Comparison of ENCODE assay signal across 18 cellular contexts in genomic region chr1:90359994-90360393, GRCh38.
A peak's percentile ranks its signal among the peaks of the same experiment; 100 is the strongest.
DNase-seq lines count a peak whose midpoint lies in the region; TF ChIP-seq lines count a peak whose summit lies in the region.
"Had no signal": no experiment of that assay in that cellular context is flagged by ENCODE, and none has a peak within 500 bp of the region (broad histone marks: within the 10 kb centered on the region; RNA-seq: fewer than 3 reads in every experiment).

No MANE protein-coding gene starts in this region.

- no peaks in the 10 kb centered on the region for H3K9me3 Mint-ChIP-seq in activated CD4-positive, alpha-beta memory T cell treated with anti-CD3 and anti-CD28 coated beads for 36 hours

- no peaks in the 10 kb centered on the region for H3K4me1 Mint-ChIP-seq in activated CD4-positive, alpha-beta memory T cell treated with anti-CD3 and anti-CD28 coated beads for 36 hours (ENCODE audit: low read depth)
- H3K4me1 Mint-ChIP-seq: CD4-positive, alpha-beta memory T cell had no signal

- no peak overlapping the region for H3K27ac Mint-ChIP-seq in activated CD4-positive, alpha-beta memory T cell treated with anti-CD3 and anti-CD28 coated beads for 36 hours
- H3K27ac Mint-ChIP-seq: CD4-positive, alpha-beta memory T cell had no signal

- TF ChIP-seq CTCF in parathyroid adenoma (IDR thresholded peaks at IDR 0.05): no peak
- no peak for TF ChIP-seq CTCF in dorsolateral prefrontal cortex (IDR thresholded peaks at IDR 0.05 in 54 of 56, conservative IDR thresholded peaks at IDR 0.05 in 2 of 56; ENCODE audit: low read depth in 1 of 56, partially characterized antibody in 56 of 56)
- no peak for TF ChIP-seq CTCF in uterus (IDR thresholded peaks at IDR 0.05)

- no peak overlapping the region for H3K9ac ChIP-seq in parathyroid adenoma
- H3K9ac ChIP-seq: BLaER1 treated with 17β-estradiol and CSF1 and Interleukin-3, amounts not matched to agents 10 nM and 100 nM had no signal

- no peak overlapping the region for H3K4me2 ChIP-seq in parathyroid adenoma (ENCODE audit: low read length)
- H3K4me2 ChIP-seq: BLaER1 treated with 17β-estradiol and CSF1 and Interleukin-3, amounts not matched to agents 10 nM and 100 nM had no signal

- CTCF ChIA-PET in activated CD4-positive, alpha-beta memory T cell treated with anti-CD3 and anti-CD28 coated beads for 36 hours (lab: Charles Lee): no interaction called here

- no peaks in the 10 kb centered on the region for H3K36me3 Mint-ChIP-seq in activated CD4-positive, alpha-beta memory T cell treated with anti-CD3 and anti-CD28 coated beads for 36 hours
- H3K36me3 Mint-ChIP-seq: CD4-positive, alpha-beta memory T cell had no signal

- no peak for TF ChIP-seq POLR2A in uterus (IDR thresholded peaks at IDR 0.05)

- peaks cover 4% of the 10 kb centered on the region for H3K27me3 Mint-ChIP-seq in activated CD4-positive, alpha-beta memory T cell treated with anti-CD3 and anti-CD28 coated beads for 36 hours

- POLR2A ChIA-PET in activated CD4-positive, alpha-beta memory T cell treated with anti-CD3 and anti-CD28 coated beads for 36 hours (lab: Charles Lee): no interaction called here

- H3K4me3 ChIP-seq in parathyroid adenoma (ENCODE audit: low read depth, low read length) (no peak overlapping the region), dorsolateral prefrontal cortex (no peak overlapping the region), uterus (no peak overlapping the region)
- H3K4me3 ChIP-seq: BLaER1 treated with 17β-estradiol and CSF1 and Interleukin-3, amounts not matched to agents 10 nM and 100 nM; SJCRH30 had no signal

- H3K79me2 ChIP-seq in parathyroid adenoma: no peaks in the 10 kb centered on the region

- DNase-seq in NCI-H146 (lab: John Stamatoyannopoulos, UW) (peak; percentile 34), NCI-H146 treated with DMSO at 0.1 percent for 48 hours (lab: John Stamatoyannopoulos, UW; ENCODE audit: unreplicated experiment) (no peak), NCI-H69 (lab: John Stamatoyannopoulos, UW) (peak; percentile 67), islet precursor cell (peak; percentile 61), dorsolateral prefrontal cortex (no peak), uterus (no peak)
- no peak for DNase-seq in activated CD4-positive, alpha-beta memory T cell treated with anti-CD3 and anti-CD28 coated beads for 36 hours
- DNase-seq: 8988T; CD4-positive, alpha-beta memory T cell; GDM1; KG1; NCI-H1092 treated with DMSO at 0.1 percent for 48 hours; NCI-H1436 treated with DMSO at 0.1 percent for 48 hours; NCI-H2029 treated with DMSO at 0.1 percent for 48 hours; NK-92 treated with Interleukin-12 subunit alpha and Interleukin-12 subunit beta, amount 100 ng/mL, for 24 hours; SJCRH30 had no signal

- no peaks in the 10 kb centered on the region for H3K9me3 ChIP-seq in parathyroid adenoma (ENCODE audit: control insufficient read depth, low read length)
- H3K9me3 ChIP-seq in uterus: no peaks in the 10 kb centered on the region

- H3K36me3 ChIP-seq in parathyroid adenoma (ENCODE audit: control insufficient read depth, insufficient read depth, low read length) (no peaks in the 10 kb centered on the region), uterus (no peaks in the 10 kb centered on the region)
- H3K36me3 ChIP-seq: BLaER1 treated with 17β-estradiol and CSF1 and Interleukin-3, amounts not matched to agents 10 nM and 100 nM; SJCRH30 had no signal

- no peak overlapping the region for H3K27ac ChIP-seq in parathyroid adenoma
- no peak overlapping the region for H3K27ac ChIP-seq in dorsolateral prefrontal cortex
- no peak overlapping the region for H3K27ac ChIP-seq in uterus
- H3K27ac ChIP-seq: BLaER1 treated with 17β-estradiol and CSF1 and Interleukin-3, amounts not matched to agents 10 nM and 100 nM; SJCRH30 had no signal

- no peaks in the 10 kb centered on the region for H3K4me1 ChIP-seq in parathyroid adenoma
- no peaks in the 10 kb centered on the region for H3K4me1 ChIP-seq in uterus
- H3K4me1 ChIP-seq: BLaER1 treated with 17β-estradiol and CSF1 and Interleukin-3, amounts not matched to agents 10 nM and 100 nM; SJCRH30 had no signal

- peak overlapping the region; percentile 42 for H2AFZ ChIP-seq in parathyroid adenoma

- H3K4me3 Mint-ChIP-seq in activated CD4-positive, alpha-beta memory T cell treated with anti-CD3 and anti-CD28 coated beads for 36 hours: no peak overlapping the region
- H3K4me3 Mint-ChIP-seq: CD4-positive, alpha-beta memory T cell had no signal

- H3K27me3 ChIP-seq in parathyroid adenoma (ENCODE audit: control insufficient read depth, insufficient read depth, low read length) (no peaks in the 10 kb centered on the region), dorsolateral prefrontal cortex (peaks cover 0 to 8% (median 0%) of the 10 kb centered on the region in 45 donors), uterus (no peaks in the 10 kb centered on the region)
- H3K27me3 ChIP-seq: BLaER1 treated with 17β-estradiol and CSF1 and Interleukin-3, amounts not matched to agents 10 nM and 100 nM; SJCRH30 had no signal

- intact Hi-C loops in activated CD4-positive, alpha-beta memory T cell treated with anti-CD3 and anti-CD28 coated beads for 36 hours (cut with micrococcal nuclease): no loop called here
- intact Hi-C loops in dorsolateral prefrontal cortex (cut with DNase I) (no loop called here), uterus (cut with DNase I; ENCODE audit: low total_unique reads) (no loop called here)

Comparison
In these comparisons a context has a peak if more than half of its experiments do, and no peak if none do; other contexts are left out.
1. DNase-seq: peak in NCI-H146 (single experiment), NCI-H69 (single experiment) and islet precursor cell (single experiment); none in NCI-H146 treated with DMSO at 0.1 percent for 48 hours (single experiment), activated CD4-positive, alpha-beta memory T cell treated with anti-CD3 and anti-CD28 coated beads for 36 hours (single experiment), dorsolateral prefrontal cortex (0 of 10) and uterus (0 of 2).